1 cellular context compared by ENCODE assay signal in the genomic region with DNA sequence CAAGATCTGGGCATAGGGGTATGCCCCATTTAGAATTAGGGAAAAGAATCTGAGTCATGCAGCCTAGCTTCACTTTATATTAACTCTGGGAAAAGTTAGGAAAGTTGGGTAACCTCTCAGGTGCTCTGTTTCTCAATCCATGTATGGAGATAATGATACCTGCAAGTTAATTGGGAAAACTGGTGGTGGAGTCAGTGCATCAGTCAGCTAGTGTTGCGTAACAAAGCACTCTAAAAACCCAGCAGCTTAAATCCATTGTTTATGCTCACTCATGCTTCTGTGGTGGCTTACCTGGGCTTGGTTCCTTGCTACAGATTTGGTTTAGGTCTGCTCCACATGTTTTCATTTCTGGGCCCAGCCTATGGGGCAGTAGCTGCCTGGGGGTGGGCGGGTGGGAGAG.
TF ChIP-seq lines count a peak whose summit lies in the region.

No MANE protein-coding gene starts in this region.

TF ChIP-seq in H1, 55 proteins besides CTCF, POLR2A, EP300 and RAD21 (continued from another document):
- TF ChIP-seq GABPA (IDR thresholded peaks at IDR 0.05; ENCODE audit: borderline replicate concordance, insufficient read depth, low read length) (no peak), RFX5 (IDR thresholded peaks at IDR 0.05; ENCODE audit: borderline replicate concordance, low read depth, low read length) (no peak)
- TF ChIP-seq, protein P1, sequence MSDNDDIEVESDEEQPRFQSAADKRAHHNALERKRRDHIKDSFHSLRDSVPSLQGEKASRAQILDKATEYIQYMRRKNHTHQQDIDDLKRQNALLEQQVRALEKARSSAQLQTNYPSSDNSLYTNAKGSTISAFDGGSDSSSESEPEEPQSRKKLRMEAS (IDR thresholded peaks at IDR 0.05) = no peak
